Comparison of ENCODE assay signal across 1 cellular context in genomic region chr12:3896851-3897351, GRCh38.
TF ChIP-seq lines count a peak whose summit lies in the region.

No MANE protein-coding gene starts in this region.

TF ChIP-seq in HepG2, 621 proteins besides CTCF, POLR2A, EP300 and RAD21 (continued from another document):
- TF ChIP-seq, protein P1, sequence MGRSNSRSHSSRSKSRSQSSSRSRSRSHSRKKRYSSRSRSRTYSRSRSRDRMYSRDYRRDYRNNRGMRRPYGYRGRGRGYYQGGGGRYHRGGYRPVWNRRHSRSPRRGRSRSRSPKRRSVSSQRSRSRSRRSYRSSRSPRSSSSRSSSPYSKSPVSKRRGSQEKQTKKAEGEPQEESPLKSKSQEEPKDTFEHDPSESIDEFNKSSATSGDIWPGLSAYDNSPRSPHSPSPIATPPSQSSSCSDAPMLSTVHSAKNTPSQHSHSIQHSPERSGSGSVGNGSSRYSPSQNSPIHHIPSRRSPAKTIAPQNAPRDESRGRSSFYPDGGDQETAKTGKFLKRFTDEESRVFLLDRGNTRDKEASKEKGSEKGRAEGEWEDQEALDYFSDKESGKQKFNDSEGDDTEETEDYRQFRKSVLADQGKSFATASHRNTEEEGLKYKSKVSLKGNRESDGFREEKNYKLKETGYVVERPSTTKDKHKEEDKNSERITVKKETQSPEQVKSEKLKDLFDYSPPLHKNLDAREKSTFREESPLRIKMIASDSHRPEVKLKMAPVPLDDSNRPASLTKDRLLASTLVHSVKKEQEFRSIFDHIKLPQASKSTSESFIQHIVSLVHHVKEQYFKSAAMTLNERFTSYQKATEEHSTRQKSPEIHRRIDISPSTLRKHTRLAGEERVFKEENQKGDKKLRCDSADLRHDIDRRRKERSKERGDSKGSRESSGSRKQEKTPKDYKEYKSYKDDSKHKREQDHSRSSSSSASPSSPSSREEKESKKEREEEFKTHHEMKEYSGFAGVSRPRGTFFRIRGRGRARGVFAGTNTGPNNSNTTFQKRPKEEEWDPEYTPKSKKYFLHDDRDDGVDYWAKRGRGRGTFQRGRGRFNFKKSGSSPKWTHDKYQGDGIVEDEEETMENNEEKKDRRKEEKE (IDR thresholded peaks at IDR 0.05): no peak
- TF ChIP-seq ZNF556 (CRISPR knock-in tag; IDR thresholded peaks at IDR 0.05; ENCODE audit: borderline replicate concordance) (no peak), LCORL (IDR thresholded peaks at IDR 0.05) (no peak), LCORL (CRISPR knock-in tag; IDR thresholded peaks at IDR 0.05) (no peak), TFDP1 (CRISPR knock-in tag; IDR thresholded peaks at IDR 0.05; ENCODE audit: borderline replicate concordance) (no peak), NFE2L1 (CRISPR knock-in tag; IDR thresholded peaks at IDR 0.05; ENCODE audit: borderline replicate concordance) (no peak)
- TF ChIP-seq, protein P2, sequence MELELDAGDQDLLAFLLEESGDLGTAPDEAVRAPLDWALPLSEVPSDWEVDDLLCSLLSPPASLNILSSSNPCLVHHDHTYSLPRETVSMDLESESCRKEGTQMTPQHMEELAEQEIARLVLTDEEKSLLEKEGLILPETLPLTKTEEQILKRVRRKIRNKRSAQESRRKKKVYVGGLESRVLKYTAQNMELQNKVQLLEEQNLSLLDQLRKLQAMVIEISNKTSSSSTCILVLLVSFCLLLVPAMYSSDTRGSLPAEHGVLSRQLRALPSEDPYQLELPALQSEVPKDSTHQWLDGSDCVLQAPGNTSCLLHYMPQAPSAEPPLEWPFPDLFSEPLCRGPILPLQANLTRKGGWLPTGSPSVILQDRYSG (CRISPR knock-in tag; IDR thresholded peaks at IDR 0.05): no peak
